8 cellular contexts compared by ENCODE assay signal in genomic region chr19:57803265-57803593, GRCh38. TPM values are rescaled to one million over a fixed set of nuclear protein-coding genes. Genes with fewer than 3 reads are reported as not detected.
A peak's percentile ranks its signal among the peaks of the same experiment; 100 is the strongest.
DNase-seq lines count a peak whose midpoint lies in the region; ATAC-seq and TF ChIP-seq lines count a peak whose summit lies in the region.

No MANE protein-coding gene starts in this region.

- H3K27me3 ChIP-seq in mammary epithelial cell (ENCODE audit: insufficient read depth, low read length) = no peaks in the 10 kb centered on the region
- H3K27me3 ChIP-seq in right lobe of liver = no peaks in the 10 kb centered on the region
- H3K27me3 ChIP-seq in thoracic aorta (replicated peaks; ENCODE audit: insufficient read depth) = no peaks in the 10 kb centered on the region

- peak overlapping the region; percentile 55 for H3K4me3 Mint-ChIP-seq in activated CD4-positive, alpha-beta T cell treated with anti-CD3 and anti-CD28 coated beads, Interleukin-2, amount 10 ng/mL, durations not matched to agents 24 days and 14 days

- H3K9me3 ChIP-seq in mammary epithelial cell (replicated peaks; ENCODE audit: insufficient read depth, low read length) = no peaks in the 10 kb centered on the region
- no peaks in the 10 kb centered on the region for H3K9me3 ChIP-seq in right lobe of liver
- no peaks in the 10 kb centered on the region for H3K9me3 ChIP-seq in thoracic aorta

- peaks cover 6% of the 10 kb centered on the region for H3K36me3 ChIP-seq in mammary epithelial cell (ENCODE audit: insufficient read depth, low read length)
- H3K36me3 ChIP-seq in right lobe of liver = peaks cover 0 to 7% (median 0%) of the 10 kb centered on the region in 4 donors
- peaks cover 8% of the 10 kb centered on the region for H3K36me3 ChIP-seq in thoracic aorta

- H3K9ac ChIP-seq in mammary epithelial cell (ENCODE audit: insufficient read depth, low read length) = peak overlapping the region; percentile 86

- H3K27ac Mint-ChIP-seq in activated CD4-positive, alpha-beta T cell treated with anti-CD3 and anti-CD28 coated beads, Interleukin-2, amount 10 ng/mL, durations not matched to agents 24 days and 14 days = no peak overlapping the region

- H3K9me3 Mint-ChIP-seq in activated CD4-positive, alpha-beta T cell treated with anti-CD3 and anti-CD28 coated beads, Interleukin-2, amount 10 ng/mL, durations not matched to agents 24 days and 14 days = peaks cover 5% of the 10 kb centered on the region

- H3K4me3 ChIP-seq in mammary epithelial cell (replicated peaks in 1 of 3; ENCODE audit: insufficient read depth in 1 of 3, low read depth in 2 of 3, low read length in 3 of 3) = peak overlapping the region; percentile 61 to 88 (median 63)
- H3K4me3 ChIP-seq in right lobe of liver = peak overlapping the region; percentile 37 to 55 (median 52)
- H3K4me3 ChIP-seq in thoracic aorta = peak overlapping the region; percentile 77

- peak overlapping the region; percentile 87 for H3K27ac ChIP-seq in mammary epithelial cell (ENCODE audit: insufficient read depth, low read depth, low read length)
- peak overlapping the region; percentile 60 to 78 (median 65) for H3K27ac ChIP-seq in right lobe of liver
- H3K27ac ChIP-seq in thoracic aorta = peak overlapping the region; percentile 64 to 81

- TF ChIP-seq CTCF in mammary epithelial cell (conservative IDR thresholded peaks at IDR 0.05 in 1 of 2, IDR thresholded peaks at IDR 0.05 in 1 of 2; ENCODE audit: extremely low read depth in 1 of 2, insufficient read depth in 1 of 2, low read depth in 1 of 2, low read length in 2 of 2) (no peak), right lobe of liver (IDR thresholded peaks at IDR 0.05) (no peak), thoracic aorta (IDR thresholded peaks at IDR 0.05) (no peak)

- H3K4me2 ChIP-seq in mammary epithelial cell (ENCODE audit: insufficient read depth, low read depth, low read length) = peak overlapping the region; percentile 96

- H4K20me1 ChIP-seq in mammary epithelial cell (ENCODE audit: insufficient read depth, low read length) = no peaks in the 10 kb centered on the region

- no peak for TF ChIP-seq POLR2A in right lobe of liver (IDR thresholded peaks at IDR 0.05)

- peaks cover 60% of the 10 kb centered on the region for H3K79me2 ChIP-seq in mammary epithelial cell (ENCODE audit: insufficient read depth, low read length)

- ATAC-seq in right lobe of liver = peak in 1 of 4 donors; percentile 32
- ATAC-seq in thoracic aorta (ENCODE audit: insufficient number of reproducible peaks, low FRiP score, low read depth) = no peak
- no peak for ATAC-seq in HG02970 (IDR thresholded peaks at IDR 0.05; ENCODE audit: low FRiP score, unreplicated experiment)

- H3K27me3 Mint-ChIP-seq in activated CD4-positive, alpha-beta T cell treated with anti-CD3 and anti-CD28 coated beads, Interleukin-2, amount 10 ng/mL, durations not matched to agents 24 days and 14 days = no peaks in the 10 kb centered on the region

- H3K4me1 ChIP-seq in mammary epithelial cell (ENCODE audit: insufficient read depth, low read length) = peaks cover 49% of the 10 kb centered on the region
- H3K4me1 ChIP-seq in right lobe of liver = peaks cover 0 to 51% (median 17%) of the 10 kb centered on the region in 4 donors
- peaks cover 5 to 13% of the 10 kb centered on the region in 2 donors for H3K4me1 ChIP-seq in thoracic aorta (ENCODE audit: control insufficient read depth in 1 of 2, low read depth in 2 of 2)

- CTCF ChIA-PET in mammary epithelial cell (lab: Charles Lee; ENCODE audit: low non-redundant PET) = no interaction called here

- no peak for DNase-seq in activated CD4-positive, alpha-beta T cell treated with anti-CD3 and anti-CD28 coated beads, Interleukin-2, amount 10 ng/mL, durations not matched to agents 24 days and 14 days
- no peak for DNase-seq in activated CD4-positive, alpha-beta T cell treated with anti-CD3 and anti-CD28 coated beads, Interleukin-2, amount 50 U/mL, for 4 hours
- DNase-seq in mammary epithelial cell = no peak
- DNase-seq in right lobe of liver = no peak
- no peak for DNase-seq in thoracic aorta (ENCODE audit: low spot score)
- DNase-seq in SIG-M5 treated with dmso at 0.1 percent for 504 hours (lab: John Stamatoyannopoulos, UW; ENCODE audit: unreplicated experiment) = no peak
- no peak for DNase-seq in GM19238 (ENCODE audit: insufficient read length, low spot score)

- BruUV-seq in mammary epithelial cell (replicated peaks; lab: Mats Ljungman, UMichigan) = no TSS peak

- intact Hi-C loops in activated CD4-positive, alpha-beta T cell treated with anti-CD3 and anti-CD28 coated beads, Interleukin-2, amount 10 ng/mL, durations not matched to agents 24 days and 14 days (cut with micrococcal nuclease) = no loop called here
- intact Hi-C loops in mammary epithelial cell (cut with micrococcal nuclease) = loop anchor here (5.0 kb wide), 1 partner anchor 56 kb away; the partner anchor contains the start of gene ZNF776
- intact Hi-C loops in right lobe of liver (cut with DNase I) = no loop called here

- in situ Hi-C loops in mammary epithelial cell (cut with MboI; ENCODE audit: low sequenced_read_pairs in 2 of 2) = no loop called here

- WGBS in mammary epithelial cell (ENCODE audit: low coverage, missing lambda C conversion rate) = 12% methylated on average over 5 of the region's 6 CpGs
- whole genome bisulfite sequencing in right lobe of liver (ENCODE audit: insufficient coverage, low coverage, low lambda C conversion rate, missing lambda C conversion rate) = 2% methylated on average over 6 of the region's 6 CpGs

- H3K36me3 Mint-ChIP-seq in activated CD4-positive, alpha-beta T cell treated with anti-CD3 and anti-CD28 coated beads, Interleukin-2, amount 10 ng/mL, durations not matched to agents 24 days and 14 days (ENCODE audit: low read depth) = peaks cover 60% of the 10 kb centered on the region

- peak overlapping the region; percentile 82 for H2AFZ ChIP-seq in mammary epithelial cell (ENCODE audit: low read depth, low read length)

- dilution Hi-C loops in mammary epithelial cell (cut with HindIII; ENCODE audit: low sequenced_read_pairs) = no loop called here

- H3K4me1 Mint-ChIP-seq in activated CD4-positive, alpha-beta T cell treated with anti-CD3 and anti-CD28 coated beads, Interleukin-2, amount 10 ng/mL, durations not matched to agents 24 days and 14 days = peaks cover 12% of the 10 kb centered on the region

RNA-seq across cellular contexts. Expression of gene ZNF552, which starts 11.5 kb away (rescaled TPM):
- total RNA-seq in activated CD4-positive, alpha-beta T cell treated with anti-CD3 and anti-CD28 coated beads, Interleukin-2, amount 10 ng/mL, durations not matched to agents 24 days and 14 days = 9.2 and 9.8 TPM in 2 replicates
- total RNA-seq in mammary epithelial cell (10 to 100 TPM in 1 of 2 donors, 1 to 10 TPM in 1; 6.6 to 14.8 TPM), right lobe of liver (1 to 10 TPM; 2.6 to 9.0 (median 4.9) TPM), thoracic aorta (10 to 100 TPM in 1 of 2 donors, 1 to 10 TPM in 1; 9.6 to 23.9 TPM)
- 2.7 TPM for polyA plus RNA-seq in mammary epithelial cell
- 9.6 TPM for polyA minus RNA-seq in mammary epithelial cell

RNA-seq across cellular contexts. Expression of gene ZNF587B, which starts 26.9 kb away (rescaled TPM):
- total RNA-seq in activated CD4-positive, alpha-beta T cell treated with anti-CD3 and anti-CD28 coated beads, Interleukin-2, amount 10 ng/mL, durations not matched to agents 24 days and 14 days = 25.5 and 27.5 TPM in 2 replicates
- total RNA-seq in mammary epithelial cell (10 to 100 TPM; 16.1 to 27.2 TPM), right lobe of liver (10 to 100 TPM in 3 of 6 experiments, 1 to 10 TPM in 3; 7.2 to 13.1 (median 10.4) TPM), thoracic aorta (10 to 100 TPM; 11.9 to 35.8 TPM)
- polyA plus RNA-seq in mammary epithelial cell = 6.6 TPM
- 12.2 TPM for polyA minus RNA-seq in mammary epithelial cell

RNA-seq across cellular contexts. Expression of gene ZNF586, which starts 33.8 kb away (rescaled TPM):
- total RNA-seq in activated CD4-positive, alpha-beta T cell treated with anti-CD3 and anti-CD28 coated beads, Interleukin-2, amount 10 ng/mL, durations not matched to agents 24 days and 14 days = 11.5 and 13.5 TPM in 2 replicates
- total RNA-seq in mammary epithelial cell = 10 to 100 TPM; 12.0 to 12.7 TPM
- 5.6 TPM for polyA plus RNA-seq in mammary epithelial cell
- 6.0 TPM for polyA minus RNA-seq in mammary epithelial cell
- total RNA-seq in right lobe of liver = 1 to 10 TPM; 4.0 to 8.4 (median 5.9) TPM
- total RNA-seq in thoracic aorta = 10 to 100 TPM in 1 of 2 donors, 1 to 10 TPM in 1; 8.7 to 15.4 TPM

RNA-seq across cellular contexts. Expression of gene ZNF587, which starts 46.4 kb away (rescaled TPM):
- 30.1 and 30.9 TPM in 2 replicates for total RNA-seq in activated CD4-positive, alpha-beta T cell treated with anti-CD3 and anti-CD28 coated beads, Interleukin-2, amount 10 ng/mL, durations not matched to agents 24 days and 14 days
- total RNA-seq in mammary epithelial cell (10 to 100 TPM; 23.8 to 32.9 TPM), right lobe of liver (10 to 100 TPM in 5 of 6 experiments, 1 to 10 TPM in 1; 5.2 to 20.2 (median 12.6) TPM), thoracic aorta (10 to 100 TPM; 18.3 to 29.7 TPM)
- polyA plus RNA-seq in mammary epithelial cell = 6.0 TPM
- polyA minus RNA-seq in mammary epithelial cell = 17.3 TPM

RNA-seq across cellular contexts. Expression of gene ZNF776, which starts 56.6 kb away (rescaled TPM):
- total RNA-seq in activated CD4-positive, alpha-beta T cell treated with anti-CD3 and anti-CD28 coated beads, Interleukin-2, amount 10 ng/mL, durations not matched to agents 24 days and 14 days = 7.5 and 7.9 TPM in 2 replicates
- 10 to 100 TPM in 1 of 2 donors, 1 to 10 TPM in 1; 7.7 to 13.0 TPM for total RNA-seq in mammary epithelial cell
- 2.8 TPM for polyA plus RNA-seq in mammary epithelial cell
- 28.2 TPM for polyA minus RNA-seq in mammary epithelial cell
- total RNA-seq in right lobe of liver = 10 to 100 TPM in 1 of 6 experiments, 1 to 10 TPM in 5; 3.7 to 11.6 (median 5.7) TPM
- 10 to 100 TPM in 1 of 2 donors, 1 to 10 TPM in 1; 7.8 to 24.0 TPM for total RNA-seq in thoracic aorta
